Comparison of ENCODE assay signal across 9 cellular contexts in the genomic region with DNA sequence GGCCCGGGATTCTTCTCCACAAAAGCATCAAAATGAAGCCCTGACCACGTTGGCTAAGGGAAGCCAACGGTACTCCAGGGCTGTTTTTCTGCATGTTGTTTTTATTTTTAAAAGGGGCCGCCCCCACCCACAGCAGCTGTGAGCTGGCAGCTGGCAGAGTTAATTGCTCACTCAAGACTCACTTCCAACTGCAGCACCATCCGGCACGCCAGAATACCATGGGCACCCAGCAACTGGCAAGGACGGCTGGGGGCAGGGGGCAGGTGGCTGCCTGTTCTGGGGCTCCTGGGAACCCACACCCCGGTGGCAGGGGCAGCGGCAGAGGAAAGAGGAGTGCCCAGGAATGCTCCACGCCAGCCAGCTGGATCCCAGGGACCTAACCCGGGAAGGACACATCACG. TPM values are rescaled to one million over a fixed set of nuclear protein-coding genes. Genes with fewer than 3 reads are reported as not detected.
DNase-seq lines count a peak whose midpoint lies in the region; ATAC-seq and TF ChIP-seq lines count a peak whose summit lies in the region.
"Had no signal": no experiment of that assay in that cellular context is flagged by ENCODE, and none has a peak within 500 bp of the region (broad histone marks: within the 10 kb centered on the region; RNA-seq: fewer than 3 reads in every experiment).

No MANE protein-coding gene starts in this region.

- H3K4me1 ChIP-seq in esophagus muscularis mucosa = peaks cover 53 to 97% (median 81%) of the 10 kb centered on the region in 4 donors

- TF ChIP-seq CTCF in esophagus muscularis mucosa (IDR thresholded peaks at IDR 0.05) = no peak

- WGBS in esophagus muscularis mucosa = 44% methylated on average over 10 of the region's 12 CpGs

- intact Hi-C loops in esophagus muscularis mucosa (cut with DNase I) = loop anchor here (5.0 kb wide), 1 partner anchor 39 kb away; no protein-coding TSS in a partner anchor

- no peak for ATAC-seq in HG02852 (IDR thresholded peaks at IDR 0.05; ENCODE audit: unreplicated experiment)
- ATAC-seq in GM19351 (IDR thresholded peaks at IDR 0.05; ENCODE audit: unreplicated experiment) = no peak
- ATAC-seq in HG03025 (IDR thresholded peaks at IDR 0.05; ENCODE audit: low FRiP score, unreplicated experiment) = no peak
- ATAC-seq: natural killer cell treated with Interleukin-12 subunit alpha and Interleukin-12 subunit beta and Interleukin-15 and Interleukin-18, amount 100 ng/mL, for 72 hours had no signal

- no peak for TF ChIP-seq POLR2A in esophagus muscularis mucosa (IDR thresholded peaks at IDR 0.05; ENCODE audit: low read depth)

- H3K36me3 ChIP-seq in esophagus muscularis mucosa = peaks cover 0 to 8% (median 3%) of the 10 kb centered on the region in 4 donors

- peak overlapping the region; percentile 55 to 98 (median 59) for H3K27ac ChIP-seq in esophagus muscularis mucosa (replicated peaks in 1 of 4)
- H3K27ac ChIP-seq in skin epidermis = peak overlapping the region in 18 of 21 experiments; percentile 8 to 81 (median 62)

- no peak for TF ChIP-seq EP300 in esophagus muscularis mucosa (IDR thresholded peaks at IDR 0.05)

- no peaks in the 10 kb centered on the region for H3K27me3 ChIP-seq in esophagus muscularis mucosa

- no peaks in the 10 kb centered on the region for H3K9me3 ChIP-seq in esophagus muscularis mucosa

- DNase-seq in NCI-H1092 (lab: John Stamatoyannopoulos, UW) = peak; percentile 28
- peak; percentile 83 for DNase-seq in NCI-H510A treated with DMSO at 0.1 percent for 48 hours (lab: John Stamatoyannopoulos, UW)
- DNase-seq in esophagus muscularis mucosa (ENCODE audit: extremely low spot score) = no peak
- DNase-seq: NCI-H187 had no signal

- H3K4me3 ChIP-seq in esophagus muscularis mucosa (no peak overlapping the region), skin epidermis (no peak overlapping the region)

RNA-seq across cellular contexts. Expression of gene NCOR2, which starts 44.3 kb away (rescaled TPM):
- 100 to 1,000 TPM; 107 to 188 (median 131) TPM for total RNA-seq in esophagus muscularis mucosa
